In the genomic region with DNA sequence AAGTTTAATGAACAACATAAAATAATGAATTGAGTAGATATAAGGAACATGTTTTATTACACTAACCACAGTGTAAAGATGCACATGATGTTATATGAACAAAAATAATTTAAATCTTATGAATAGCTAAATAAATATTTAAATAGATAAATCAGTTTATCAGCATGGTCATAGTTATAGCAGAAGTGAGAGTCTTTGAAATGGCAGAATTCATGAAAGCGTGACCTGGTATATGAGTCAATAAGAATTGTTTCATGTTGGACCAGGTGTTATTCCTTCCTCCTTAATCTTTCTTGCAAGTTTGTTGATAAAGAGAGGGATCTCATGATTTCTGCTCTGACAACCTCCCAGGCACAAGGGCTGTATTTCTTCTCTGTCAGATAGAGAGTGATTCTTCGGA, we compare ENCODE assay signal across 20 cellular contexts. TPM values are rescaled to one million over a fixed set of nuclear protein-coding genes. Genes with fewer than 3 reads are reported as not detected.
DNase-seq lines count a peak whose midpoint lies in the region; ATAC-seq, FAIRE-seq and TF ChIP-seq lines count a peak whose summit lies in the region.
"Not testable (repeated sequence)": the region's sequence is repeated elsewhere in the genome, so short reads cannot be mapped to it uniquely, and the experiment has no call there.
"Had no signal": no experiment of that assay in that cellular context is flagged by ENCODE, and none has a peak within 500 bp of the region (broad histone marks: within the 10 kb centered on the region; RNA-seq: fewer than 3 reads in every experiment).

No MANE protein-coding gene starts in this region.

- H3K79me2 ChIP-seq in astrocyte (ENCODE audit: insufficient read depth, low read length): not testable (repeated sequence)

- FAIRE-seq in A204.1 (lab: Jason Lieb, UNC) (peak; percentile 74), astrocyte (lab: Jason Lieb, UNC) (peak; percentile 84)

- H3K36me3 Mint-ChIP-seq in astrocyte (ENCODE audit: low read depth, unreplicated experiment): not testable (repeated sequence)

- H3K27me3 Mint-ChIP-seq in astrocyte (ENCODE audit: low read depth, unreplicated experiment): not testable (repeated sequence)

- H3K4me1 Mint-ChIP-seq in astrocyte (ENCODE audit: low read depth, unreplicated experiment): not testable (repeated sequence)

- H3K9me3 Mint-ChIP-seq in astrocyte (ENCODE audit: unreplicated experiment): not testable (repeated sequence)

- H3K27ac Mint-ChIP-seq in astrocyte (ENCODE audit: unreplicated experiment): not testable (repeated sequence)

- not testable (repeated sequence) for DNase-seq in astrocyte (ENCODE audit: low read depth)

- not testable (repeated sequence) for TF ChIP-seq CTCF in astrocyte (IDR thresholded peaks at IDR 0.05; ENCODE audit: insufficient read depth, low read depth, low read length)

- ATAC-seq in GM18519 (IDR thresholded peaks at IDR 0.05; ENCODE audit: low FRiP score, unreplicated experiment) (peak; percentile 91), GM19438 (IDR thresholded peaks at IDR 0.05; ENCODE audit: low read depth, unreplicated experiment) (peak; percentile 70), GM21528 (IDR thresholded peaks at IDR 0.05; ENCODE audit: low FRiP score, unreplicated experiment) (peak; percentile 85), HG02759 (IDR thresholded peaks at IDR 0.05; ENCODE audit: unreplicated experiment) (peak; percentile 91), HG03060 (IDR thresholded peaks at IDR 0.05; ENCODE audit: low read depth, unreplicated experiment) (peak; percentile 82), HG03354 (IDR thresholded peaks at IDR 0.05; ENCODE audit: poor library complexity, severe bottlenecking, unreplicated experiment) (peak; percentile 99)

- not testable (repeated sequence) for H2AFZ ChIP-seq in astrocyte (ENCODE audit: low read depth, low read length)

- H3K9ac ChIP-seq in astrocyte (ENCODE audit: low read length): not testable (repeated sequence)

- H3K4me3 ChIP-seq in astrocyte (ENCODE audit: insufficient read depth, low read depth, low read length): not testable (repeated sequence)

- not testable (repeated sequence) for H3K36me3 ChIP-seq in astrocyte (ENCODE audit: insufficient read depth, low read length)

- H3K27ac ChIP-seq in astrocyte (ENCODE audit: low read depth, low read length): not testable (repeated sequence)

- not testable (repeated sequence) for H3K4me1 ChIP-seq in astrocyte (ENCODE audit: insufficient read depth, low read length)

- peaks cover 12% of the 10 kb centered on the region for H3K27me3 ChIP-seq in astrocyte (ENCODE audit: insufficient read depth, low read length)

- H3K9me3 ChIP-seq in astrocyte (ENCODE audit: insufficient read depth, low read depth, low read length): not testable (repeated sequence)

- not testable (repeated sequence) for H4K20me1 ChIP-seq in astrocyte (ENCODE audit: insufficient read depth, low read length)

- H3K4me2 ChIP-seq in astrocyte (ENCODE audit: low read length): not testable (repeated sequence)

- H3K4me3 Mint-ChIP-seq in astrocyte (ENCODE audit: unreplicated experiment): not testable (repeated sequence)

RNA-seq across cellular contexts. Expression of gene IFNA13, which starts 0.7 kb away (rescaled TPM):
- total RNA-seq in astrocyte: not detected in 2 replicates
- total RNA-seq: activated CD4-positive, alpha-beta memory T cell treated with anti-CD3 and anti-CD28 coated beads for 36 hours; activated naive CD8-positive, alpha-beta T cell treated with anti-CD3 and anti-CD28 coated beads for 36 hours; CD8-positive, alpha-beta memory T cell; dermis microvascular lymphatic vessel endothelial cell; endothelial cell of umbilical vein; G401; H7; HepG2; LHCN-M2; lung; posterior vena cava; sciatic nerve had no signal

RNA-seq across cellular contexts. Expression of gene IFNA6, which starts 16.5 kb away (rescaled TPM):
- not detected in 2 replicates for total RNA-seq in astrocyte
- total RNA-seq: activated CD4-positive, alpha-beta memory T cell treated with anti-CD3 and anti-CD28 coated beads for 36 hours; activated naive CD8-positive, alpha-beta T cell treated with anti-CD3 and anti-CD28 coated beads for 36 hours; CD8-positive, alpha-beta memory T cell; dermis microvascular lymphatic vessel endothelial cell; endothelial cell of umbilical vein; G401; H7; HepG2; LHCN-M2; lung; posterior vena cava; sciatic nerve had no signal

RNA-seq across cellular contexts. Expression of gene IFNA2, which starts 18.0 kb away (rescaled TPM):
- not detected in 2 replicates for total RNA-seq in astrocyte
- total RNA-seq: activated CD4-positive, alpha-beta memory T cell treated with anti-CD3 and anti-CD28 coated beads for 36 hours; activated naive CD8-positive, alpha-beta T cell treated with anti-CD3 and anti-CD28 coated beads for 36 hours; CD8-positive, alpha-beta memory T cell; dermis microvascular lymphatic vessel endothelial cell; endothelial cell of umbilical vein; G401; H7; HepG2; LHCN-M2; lung; posterior vena cava; sciatic nerve had no signal

RNA-seq across cellular contexts. Expression of gene KLHL9, which starts 32.0 kb away (rescaled TPM):
- total RNA-seq in astrocyte: 30.3 and 30.4 TPM in 2 replicates

RNA-seq across cellular contexts. Expression of gene IFNA8, which starts 41.7 kb away (rescaled TPM):
- total RNA-seq in astrocyte: not detected in 2 replicates
- total RNA-seq: activated CD4-positive, alpha-beta memory T cell treated with anti-CD3 and anti-CD28 coated beads for 36 hours; activated naive CD8-positive, alpha-beta T cell treated with anti-CD3 and anti-CD28 coated beads for 36 hours; CD8-positive, alpha-beta memory T cell; dermis microvascular lymphatic vessel endothelial cell; endothelial cell of umbilical vein; G401; H7; HepG2; LHCN-M2; lung; posterior vena cava; sciatic nerve had no signal
